Comparison of ENCODE assay signal across 18 cellular contexts in the genomic region with DNA sequence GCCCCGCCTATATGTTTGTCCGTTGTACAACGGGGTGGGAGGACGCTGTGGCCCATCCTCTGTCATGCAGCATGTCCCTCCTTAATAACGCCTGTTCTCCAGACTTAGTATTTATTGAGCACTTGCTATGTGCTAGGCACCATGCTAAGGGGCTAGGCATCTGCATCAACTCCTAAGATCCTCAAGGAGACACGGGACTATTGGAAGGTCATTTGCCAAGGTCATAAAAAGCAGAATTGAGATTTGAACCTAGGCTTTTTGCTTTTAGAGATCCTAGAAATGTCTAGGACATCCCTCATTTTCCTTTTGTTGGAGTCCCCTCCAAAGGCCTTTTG. TPM values are rescaled to one million over a fixed set of nuclear protein-coding genes. Genes with fewer than 3 reads are reported as not detected.
DNase-seq lines count a peak whose midpoint lies in the region; ATAC-seq, FAIRE-seq and TF ChIP-seq lines count a peak whose summit lies in the region.
"Had no signal": no experiment of that assay in that cellular context is flagged by ENCODE, and none has a peak within 500 bp of the region (broad histone marks: within the 10 kb centered on the region; RNA-seq: fewer than 3 reads in every experiment).

No MANE protein-coding gene starts in this region.

- POLR2A ChIA-PET in A549 (lab: Yijun Ruan, JAX), result interaction anchor here (0.6 kb wide), 1 partner anchor 154 kb away, joined by 13 read pairs; no protein-coding TSS in a partner anchor

- H3K4me3 Mint-ChIP-seq in brain, result peak overlapping the region; percentile 58 to 86 (median 60)
- H3K4me3 Mint-ChIP-seq: activated naive CD8-positive, alpha-beta T cell treated with anti-CD3 and anti-CD28 coated beads for 36 hours had no signal

- peaks cover 62% of the 10 kb centered on the region for H3K27me3 Mint-ChIP-seq in brain

- H3K27ac Mint-ChIP-seq in brain, result peak overlapping the region in 1 of 5 experiments; percentile 84
- H3K27ac Mint-ChIP-seq: activated naive CD8-positive, alpha-beta T cell treated with anti-CD3 and anti-CD28 coated beads for 36 hours had no signal

- intact Hi-C loops in uterus (cut with DNase I; ENCODE audit: low total_unique reads), result no loop called here

- DNase-seq in A549 (ENCODE audit: low read depth in 1 of 2, low spot score in 1 of 2) (no peak), uterus (no peak), dermis blood vessel endothelial cell (no peak), ureter (ENCODE audit: low spot score) (no peak)
- DNase-seq: activated CD4-positive, alpha-beta T cell treated with anti-CD3 and anti-CD28 coated beads, Interleukin-2, amount 50 U/mL, for 48 hours; activated naive CD8-positive, alpha-beta T cell treated with anti-CD3 and anti-CD28 coated beads for 36 hours; left lung; NCI-H1417 treated with DMSO at 0.1 percent for 48 hours; ovary; sigmoid colon had no signal

- no peak for ATAC-seq in A549

- peaks cover 74% of the 10 kb centered on the region for H3K4me1 Mint-ChIP-seq in brain

- H3K4me3 ChIP-seq in A549 (no peak overlapping the region), HUES6 (ENCODE audit: low read depth, low read length) (peak overlapping the region; percentile 69; the same call in 1 of the 2 replicates), uterus (no peak overlapping the region)
- H3K4me3 ChIP-seq: left lung, ovary, sigmoid colon, vagina had no signal

- H3K27ac ChIP-seq in A549 (no peak overlapping the region), HUES6 (ENCODE audit: low read depth, low read length) (no peak overlapping the region), uterus (no peak overlapping the region)
- H3K27ac ChIP-seq: left lung, ovary, sigmoid colon, vagina had no signal

- no peak for TF ChIP-seq RAD21 in A549 (conservative IDR thresholded peaks at IDR 0.05 in 1 of 2, IDR thresholded peaks at IDR 0.05 in 1 of 2)

- no peak overlapping the region for H3K9ac ChIP-seq in HUES6 (ENCODE audit: low read length)

- H3K9me3 Mint-ChIP-seq in brain, result peaks cover 0 to 17% (median 3%) of the 10 kb centered on the region in 5 experiments
- H3K9me3 Mint-ChIP-seq: activated naive CD8-positive, alpha-beta T cell treated with anti-CD3 and anti-CD28 coated beads for 36 hours had no signal

- CTCF ChIA-PET in A549 (lab: Yijun Ruan, JAX), result interaction anchor here (0.7 to 2.8 kb wide), 4 partner anchors 8 to 79 kb away, joined by 3 to 11 read pairs (median 6); no protein-coding TSS in a partner anchor

- H3K4me2 ChIP-seq in A549, result peak overlapping the region; percentile 72; the same call in 2 of the 3 replicates

- TF ChIP-seq CTCF in A549 (IDR thresholded peaks at IDR 0.05) (no peak), brain (conservative IDR thresholded peaks at IDR 0.05) (no peak), uterus (IDR thresholded peaks at IDR 0.05) (no peak)

- no peaks in the 10 kb centered on the region for H3K36me3 ChIP-seq in HUES6 (ENCODE audit: control insufficient read depth, insufficient read depth, low read length)
- H3K36me3 ChIP-seq in uterus, result no peaks in the 10 kb centered on the region
- H3K36me3 ChIP-seq: left lung, ovary, sigmoid colon, vagina had no signal

- TF ChIP-seq POLR2A in A549 (IDR thresholded peaks at IDR 0.05; ENCODE audit: low read length), result no peak
- no peak for TF ChIP-seq POLR2A in uterus (IDR thresholded peaks at IDR 0.05)

- FAIRE-seq in A549 (lab: Jason Lieb, UNC), result no peak
- FAIRE-seq: frontal cortex had no signal

- H3K36me3 Mint-ChIP-seq in brain, result peaks cover 5% of the 10 kb centered on the region
- H3K36me3 Mint-ChIP-seq: activated naive CD8-positive, alpha-beta T cell treated with anti-CD3 and anti-CD28 coated beads for 36 hours had no signal

- H3K9me3 ChIP-seq in A549, result no peaks in the 10 kb centered on the region
- H3K9me3 ChIP-seq in HUES6 (ENCODE audit: control insufficient read depth, insufficient read depth, low read depth, low read length), result no peaks in the 10 kb centered on the region
- no peaks in the 10 kb centered on the region for H3K9me3 ChIP-seq in uterus
- H3K9me3 ChIP-seq: left lung, ovary, sigmoid colon, vagina had no signal

- TF ChIP-seq EP300 in A549 (IDR thresholded peaks at IDR 0.05), result no peak

- H3K27me3 ChIP-seq in HUES6 (ENCODE audit: control insufficient read depth, insufficient read depth, low read length) (peaks cover 69% of the 10 kb centered on the region), uterus (peaks cover 62 to 64% of the 10 kb centered on the region in 2 donors)

- 13% methylated on average over 6 of the region's 6 CpGs for WGBS in A549 (ENCODE audit: missing lambda C conversion rate)

- H3K4me1 ChIP-seq in A549 (peaks cover 17% of the 10 kb centered on the region), HUES6 (ENCODE audit: control insufficient read depth, insufficient read depth, low read length) (peaks cover 17% of the 10 kb centered on the region), uterus (peaks cover 0 to 19% of the 10 kb centered on the region in 2 donors)

TF ChIP-seq in A549, 52 proteins besides CTCF, POLR2A, EP300 and RAD21:
- TF ChIP-seq, protein P1, sequence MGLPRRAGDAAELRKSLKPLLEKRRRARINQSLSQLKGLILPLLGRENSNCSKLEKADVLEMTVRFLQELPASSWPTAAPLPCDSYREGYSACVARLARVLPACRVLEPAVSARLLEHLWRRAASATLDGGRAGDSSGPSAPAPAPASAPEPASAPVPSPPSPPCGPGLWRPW (IDR thresholded peaks at IDR 0.05), result no peak

RNA-seq across cellular contexts. Expression of a gene that starts 1.8 kb away (rescaled TPM):
- polyA plus RNA-seq in A549 (2011; rRNA removed) (1.4 and 1.8 TPM in 2 replicates), A549 (2017; fragmentation: RNase III; extraction: RNeasy Plus Mini Kit Qiagen cat#74134 plus additional on column Dnase treatment) (1.8 to 3.0 TPM (median 2.2 TPM) in 3 replicates), brain (ENCODE audit: insufficient read depth, low read depth, low replicate concordance) (33.7 TPM)
- 2.4 and 3.3 TPM in 2 replicates for polyA plus RNA-seq in A549 (2012; cell fraction: cytosol; rRNA removed)
- polyA plus RNA-seq in A549 (2012; cell fraction: nucleus; rRNA removed), result 9.0 and 10.9 TPM in 2 replicates
- polyA minus RNA-seq in A549 (2011; rRNA and poly(A)+ RNA removed), result 1.3 and 1.5 TPM in 2 replicates
- total RNA-seq in uterus (1 to 10 TPM in 1 of 4 donors, not detected in 3; 1.2 TPM), dermis blood vessel endothelial cell (0.17 and 0.51 TPM in 2 replicates), ureter (0.36 TPM)

RNA-seq across cellular contexts. Expression of a gene that starts 2.1 kb away (rescaled TPM):
- polyA plus RNA-seq in A549 (2011; rRNA removed), result 0.09 TPM in 1 of 2 replicates, not detected in the other
- polyA plus RNA-seq in A549 (2012; cell fraction: cytosol; rRNA removed), result 0.12 and 0.13 TPM in 2 replicates
- polyA plus RNA-seq in A549 (2012; cell fraction: nucleus; rRNA removed), result 0.30 TPM in 1 of 2 replicates, not detected in the other
- polyA plus RNA-seq in A549 (2017; fragmentation: RNase III; extraction: RNeasy Plus Mini Kit Qiagen cat#74134 plus additional on column Dnase treatment), result 0.14 to 0.36 TPM (median 0.25 TPM) in 3 replicates
- polyA minus RNA-seq in A549 (2011; rRNA and poly(A)+ RNA removed), result not detected in 2 replicates
- polyA plus RNA-seq in brain (ENCODE audit: insufficient read depth, low read depth, low replicate concordance), result 20.0 TPM
- total RNA-seq in uterus, result not detected
- not detected in 2 replicates for total RNA-seq in dermis blood vessel endothelial cell
- not detected for total RNA-seq in ureter
- total RNA-seq: activated naive CD8-positive, alpha-beta T cell treated with anti-CD3 and anti-CD28 coated beads for 36 hours; Daoy; dermis microvascular lymphatic vessel endothelial cell; epithelial cell of proximal tubule; H4; left lung; ovary had no signal
- polyA plus RNA-seq: ovary had no signal

RNA-seq across cellular contexts. Expression of a gene that starts 30.1 kb away (rescaled TPM):
- polyA plus RNA-seq in A549 (2011; rRNA removed) (27.2 and 37.2 TPM in 2 replicates), A549 (2017; fragmentation: RNase III; extraction: RNeasy Plus Mini Kit Qiagen cat#74134 plus additional on column Dnase treatment) (40.7 to 45.5 TPM (median 41.7 TPM) in 3 replicates), brain (ENCODE audit: insufficient read depth, low read depth, low replicate concordance) (119 TPM)
- 64.6 and 74.8 TPM in 2 replicates for polyA plus RNA-seq in A549 (2012; cell fraction: cytosol; rRNA removed)
- 59.6 and 69.3 TPM in 2 replicates for polyA plus RNA-seq in A549 (2012; cell fraction: nucleus; rRNA removed)
- polyA minus RNA-seq in A549 (2011; rRNA and poly(A)+ RNA removed), result 47.2 and 53.1 TPM in 2 replicates
- total RNA-seq in uterus (10 to 100 TPM in 1 of 4 donors, 1 to 10 TPM in 3; 2.3 to 18.9 (median 3.1) TPM), dermis blood vessel endothelial cell (19.6 and 45.6 TPM in 2 replicates), ureter (8.8 TPM)

RNA-seq across cellular contexts. Expression of a gene that starts 34.6 kb away (rescaled TPM):
- polyA plus RNA-seq in A549 (2011; rRNA removed), result 4.9 and 10.7 TPM in 2 replicates
- not detected in 2 replicates for polyA plus RNA-seq in A549 (2012; cell fraction: cytosol; rRNA removed)
- polyA plus RNA-seq in A549 (2012; cell fraction: nucleus; rRNA removed), result 1.6 TPM in 1 of 2 replicates, not detected in the other
- polyA plus RNA-seq in A549 (2017; fragmentation: RNase III; extraction: RNeasy Plus Mini Kit Qiagen cat#74134 plus additional on column Dnase treatment), result not detected in 3 replicates
- 8.4 and 11.0 TPM in 2 replicates for polyA minus RNA-seq in A549 (2011; rRNA and poly(A)+ RNA removed)
- 48.0 TPM for polyA plus RNA-seq in brain (ENCODE audit: insufficient read depth, low read depth, low replicate concordance)
- total RNA-seq in uterus, result 1 to 10 TPM in 1 of 4 donors, not detected in 3; 4.1 TPM
- total RNA-seq in dermis blood vessel endothelial cell, result 0.23 TPM in 1 of 2 replicates, not detected in the other
- 4.4 TPM for total RNA-seq in ureter
- total RNA-seq: Daoy, dermis microvascular lymphatic vessel endothelial cell, epithelial cell of proximal tubule, H4, sigmoid colon, vagina had no signal

RNA-seq across cellular contexts. Expression of a gene that starts 34.9 kb away (rescaled TPM):
- polyA plus RNA-seq in A549 (2011; rRNA removed), result 0.48 and 0.57 TPM in 2 replicates
- 1.1 and 1.3 TPM in 2 replicates for polyA plus RNA-seq in A549 (2012; cell fraction: cytosol; rRNA removed)
- 1.3 and 1.5 TPM in 2 replicates for polyA plus RNA-seq in A549 (2012; cell fraction: nucleus; rRNA removed)
- polyA plus RNA-seq in A549 (2017; fragmentation: RNase III; extraction: RNeasy Plus Mini Kit Qiagen cat#74134 plus additional on column Dnase treatment), result 0.49 to 0.91 TPM (median 0.84 TPM) in 3 replicates
- polyA minus RNA-seq in A549 (2011; rRNA and poly(A)+ RNA removed), result 0.49 and 0.95 TPM in 2 replicates
- polyA plus RNA-seq in brain (ENCODE audit: insufficient read depth, low read depth, low replicate concordance), result 1,078 TPM
- 100 to 1,000 TPM; 148 to 178 (median 163) TPM for total RNA-seq in uterus
- 214 and 278 TPM in 2 replicates for total RNA-seq in dermis blood vessel endothelial cell
- 196 TPM for total RNA-seq in ureter
